19 cellular contexts compared by ENCODE assay signal in the genomic region with DNA sequence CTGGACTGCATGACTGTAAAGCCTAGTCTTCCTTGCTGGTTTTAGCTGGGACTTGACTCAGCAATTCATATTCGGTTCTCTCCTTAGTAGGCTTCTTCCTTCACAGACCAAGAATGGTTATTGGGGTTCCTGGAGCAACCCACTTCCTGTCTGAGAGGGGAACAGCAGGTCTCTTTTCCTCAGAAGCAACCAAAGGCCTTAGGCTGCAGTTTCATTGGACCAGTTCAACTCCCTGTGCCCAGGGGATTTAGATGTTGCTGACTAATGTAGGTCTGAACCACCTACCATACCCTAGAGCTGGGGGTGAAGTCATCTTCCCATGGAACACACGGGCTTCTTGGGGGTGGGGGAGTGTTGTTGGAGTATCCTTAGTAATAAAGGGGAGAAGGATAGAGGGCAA.
DNase-seq lines count a peak whose midpoint lies in the region; ATAC-seq and TF ChIP-seq lines count a peak whose summit lies in the region.
"Had no signal": no experiment of that assay in that cellular context is flagged by ENCODE, and none has a peak within 500 bp of the region (broad histone marks: within the 10 kb centered on the region; RNA-seq: fewer than 3 reads in every experiment).

No MANE protein-coding gene starts in this region.

- H3K27ac Mint-ChIP-seq in activated naive CD4-positive, alpha-beta T cell treated with anti-CD3 and anti-CD28 coated beads for 36 hours = no peak overlapping the region
- H3K27ac Mint-ChIP-seq: endodermal cell had no signal

- H3K4me1 ChIP-seq in BLaER1 (peaks cover 6% of the 10 kb centered on the region; the same call in 1 of the 2 replicates), sigmoid colon (peaks cover 0 to 26% (median 19%) of the 10 kb centered on the region in 4 donors)
- H3K4me1 ChIP-seq: right atrium auricular region had no signal

- TF ChIP-seq POLR2A in sigmoid colon (IDR thresholded peaks at IDR 0.05) = no peak

- H3K27me3 Mint-ChIP-seq in activated naive CD4-positive, alpha-beta T cell treated with anti-CD3 and anti-CD28 coated beads for 36 hours (ENCODE audit: low read depth) = no peaks in the 10 kb centered on the region
- H3K27me3 Mint-ChIP-seq: IgD-negative memory B cell had no signal

- no peak for TF ChIP-seq CTCF in GM12865 (IDR thresholded peaks at IDR 0.05; ENCODE audit: insufficient read depth, low read depth, low read length, missing control alignments)
- no peak for TF ChIP-seq CTCF in sigmoid colon (IDR thresholded peaks at IDR 0.05)

- H3K4me2 ChIP-seq in BLaER1 = peak overlapping the region; percentile 31

- H3K27me3 ChIP-seq in BLaER1 (no peaks in the 10 kb centered on the region), sigmoid colon (no peaks in the 10 kb centered on the region)
- H3K27me3 ChIP-seq: right atrium auricular region had no signal

- H3K4me3 ChIP-seq in BLaER1 (no peak overlapping the region), GM12865 (ENCODE audit: low read depth, low read length) (no peak overlapping the region), sigmoid colon (no peak overlapping the region)
- H3K4me3 ChIP-seq: HAP-1, lung, right atrium auricular region, thoracic aorta had no signal

- peaks cover 45% of the 10 kb centered on the region for H3K4me1 Mint-ChIP-seq in activated naive CD4-positive, alpha-beta T cell treated with anti-CD3 and anti-CD28 coated beads for 36 hours (ENCODE audit: low read depth)

- intact Hi-C loops in sigmoid colon (cut with DNase I) = no loop called here
- intact Hi-C loops in activated naive CD4-positive, alpha-beta T cell treated with anti-CD3 and anti-CD28 coated beads for 36 hours (cut with micrococcal nuclease) = no loop called here

- H3K4me3 Mint-ChIP-seq in activated naive CD4-positive, alpha-beta T cell treated with anti-CD3 and anti-CD28 coated beads for 36 hours = no peak overlapping the region
- H3K4me3 Mint-ChIP-seq: endodermal cell, IgD-negative memory B cell had no signal

- H3K9me3 ChIP-seq in BLaER1 (no peaks in the 10 kb centered on the region), sigmoid colon (no peaks in the 10 kb centered on the region)
- H3K9me3 ChIP-seq: HAP-1, right atrium auricular region, thoracic aorta had no signal

- TF ChIP-seq EP300 in sigmoid colon (IDR thresholded peaks at IDR 0.05) = no peak

- no peak overlapping the region for H3K27ac ChIP-seq in BLaER1
- H3K27ac ChIP-seq in sigmoid colon = no peak overlapping the region
- H3K27ac ChIP-seq: right atrium auricular region, thoracic aorta had no signal

- H4K20me1 ChIP-seq in BLaER1 = no peaks in the 10 kb centered on the region

- no peaks in the 10 kb centered on the region for H3K9me3 Mint-ChIP-seq in activated naive CD4-positive, alpha-beta T cell treated with anti-CD3 and anti-CD28 coated beads for 36 hours
- H3K9me3 Mint-ChIP-seq: endodermal cell, IgD-negative memory B cell had no signal

- peaks cover 5% of the 10 kb centered on the region for H3K36me3 Mint-ChIP-seq in activated naive CD4-positive, alpha-beta T cell treated with anti-CD3 and anti-CD28 coated beads for 36 hours (ENCODE audit: low read depth)

- CTCF ChIA-PET in activated naive CD4-positive, alpha-beta T cell treated with anti-CD3 and anti-CD28 coated beads for 36 hours (lab: Charles Lee) = no interaction called here

- no peak for ATAC-seq in HG02981 (IDR thresholded peaks at IDR 0.05; ENCODE audit: unreplicated experiment)

- no peak overlapping the region for H3K9ac ChIP-seq in BLaER1

- H3K36me3 ChIP-seq in BLaER1 (0 out of 2 replicates have a peak, but pooled peaks cover 4% of the 10 kb centered on the region), sigmoid colon (no peaks in the 10 kb centered on the region)
- H3K36me3 ChIP-seq: HAP-1, right atrium auricular region, thoracic aorta had no signal

- DNase-seq in GM12865 (ENCODE audit: low read depth) (peak; percentile 18), RPMI8226 (peak; percentile 86), fibroblast of peridontal ligament (ENCODE audit: extremely low read depth) (peak; percentile 35), sigmoid colon (no peak)
- no peak for DNase-seq in activated naive CD4-positive, alpha-beta T cell treated with anti-CD3 and anti-CD28 coated beads for 36 hours
- DNase-seq: activated naive CD4-positive, alpha-beta T cell treated with anti-CD3 and anti-CD28 coated beads, Interleukin-2, amount 50 U/mL, for 16 hours; Calu3; endodermal cell; NCI-H1048; NCI-H2081; NCI-H446 treated with DMSO at 0.1 percent for 48 hours; stimulated activated CD4-positive, alpha-beta T cell treated with anti-CD3 and anti-CD28 coated beads, Interleukin-15, amount 100 ng/mL, for 24 hours had no signal

- 50 to 85% methylated on average over 2 of the region's 2 CpGs for WGBS in sigmoid colon, 2 donors

Comparison
In these comparisons a context has a peak if more than half of its experiments do, and no peak if none do; other contexts are left out.
1. DNase-seq: peak in GM12865 (single experiment), RPMI8226 (single experiment) and fibroblast of peridontal ligament (single experiment); none in sigmoid colon (single experiment) and activated naive CD4-positive, alpha-beta T cell treated with anti-CD3 and anti-CD28 coated beads for 36 hours (single experiment).